Comparison of ENCODE assay signal across 8 cellular contexts in the genomic region with DNA sequence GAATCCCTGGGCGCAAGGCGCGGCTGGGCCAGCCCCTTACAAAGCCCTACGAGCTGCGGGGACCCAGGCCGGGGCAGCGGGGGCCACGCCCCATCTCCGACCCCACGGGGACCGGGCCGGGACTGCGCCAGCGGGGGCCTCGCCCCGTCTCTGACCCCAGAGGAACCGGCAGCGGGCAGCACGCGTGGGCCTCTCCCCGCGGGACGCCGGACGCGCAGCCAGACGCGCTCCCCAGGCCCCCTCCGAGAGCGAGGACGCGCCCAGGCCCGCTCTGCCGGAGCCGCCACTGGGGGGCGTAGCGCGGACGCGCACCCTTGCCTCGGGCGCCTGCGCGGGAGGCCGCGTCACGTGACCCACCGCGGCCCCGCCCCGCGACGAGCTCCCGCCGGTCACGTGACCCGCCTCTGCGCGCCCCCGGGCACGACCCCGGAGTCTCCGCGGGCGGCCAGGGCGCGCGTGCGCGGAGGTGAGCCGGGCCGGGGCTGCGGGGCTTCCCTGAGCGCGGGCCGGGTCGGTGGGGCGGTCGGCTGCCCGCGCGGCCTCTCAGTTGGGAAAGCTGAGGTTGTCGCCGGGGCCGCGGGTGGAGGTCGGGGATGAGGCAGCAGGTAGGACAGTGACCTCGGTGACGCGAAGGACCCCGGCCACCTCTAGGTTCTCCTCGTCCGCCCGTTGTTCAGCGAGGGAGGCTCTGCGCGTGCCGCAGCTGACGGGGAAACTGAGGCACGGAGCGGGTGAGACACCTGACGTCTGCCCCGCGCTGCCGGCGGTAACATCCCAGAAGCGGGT. TPM values are rescaled to one million over a fixed set of nuclear protein-coding genes. Genes with fewer than 3 reads are reported as not detected.
A peak's percentile ranks its signal among the peaks of the same experiment; 100 is the strongest.
DNase-seq lines count a peak whose midpoint lies in the region; ATAC-seq and TF ChIP-seq lines count a peak whose summit lies in the region.

A gene (plus strand): TSS at position 422 of the 786 bp plus-strand sequence. CDS start 3,006 bp downstream, outside the sequence.

- H3K4me3 Mint-ChIP-seq in activated T-helper 2 cell treated with anti-CD3 and anti-CD28 coated beads, Interferon-gamma antibody, Interleukin-2, Interleukin-4, amounts not matched to agents 10 μg/mL and 5 μg/mL and 100 μg/mL, durations not matched to agents 14 hours and 24 hours and 36 hours (ENCODE audit: low read depth), result peak within 1 kb of the TSS; percentile 84
- H3K4me3 Mint-ChIP-seq in nephron, result peak within 1 kb of the TSS; percentile 93 to 97 (median 96)
- H3K4me3 Mint-ChIP-seq in stimulated activated naive CD8-positive, alpha-beta T cell treated with anti-CD3 and anti-CD28 coated beads, Interleukin-15, Interleukin-2, amounts not matched to agents 100 ng/mL and 50 ng/mL, for 24 hours, result peak within 1 kb of the TSS; percentile 97

- H3K4me1 Mint-ChIP-seq in activated T-helper 2 cell treated with anti-CD3 and anti-CD28 coated beads, Interferon-gamma antibody, Interleukin-2, Interleukin-4, amounts not matched to agents 10 μg/mL and 5 μg/mL and 100 μg/mL, durations not matched to agents 14 hours and 24 hours and 36 hours (ENCODE audit: low read depth), result peaks cover 23% of the 10 kb centered on the region
- H3K4me1 Mint-ChIP-seq in nephron, result peaks cover 41% of the 10 kb centered on the region
- H3K4me1 Mint-ChIP-seq in stimulated activated naive CD8-positive, alpha-beta T cell treated with anti-CD3 and anti-CD28 coated beads, Interleukin-15, Interleukin-2, amounts not matched to agents 100 ng/mL and 50 ng/mL, for 24 hours (ENCODE audit: low read depth), result peaks cover 32% of the 10 kb centered on the region

- no peaks in the 10 kb centered on the region for H3K27me3 Mint-ChIP-seq in activated T-helper 2 cell treated with anti-CD3 and anti-CD28 coated beads, Interferon-gamma antibody, Interleukin-2, Interleukin-4, amounts not matched to agents 10 μg/mL and 5 μg/mL and 100 μg/mL, durations not matched to agents 14 hours and 24 hours and 36 hours (ENCODE audit: low read depth)
- H3K27me3 Mint-ChIP-seq in nephron (ENCODE audit: low read depth), result peaks cover 13% of the 10 kb centered on the region
- H3K27me3 Mint-ChIP-seq in stimulated activated naive CD8-positive, alpha-beta T cell treated with anti-CD3 and anti-CD28 coated beads, Interleukin-15, Interleukin-2, amounts not matched to agents 100 ng/mL and 50 ng/mL, for 24 hours, result no peaks in the 10 kb centered on the region

- peak; percentile 33 for TF ChIP-seq CTCF in fibroblast of pulmonary artery (IDR thresholded peaks at IDR 0.05; ENCODE audit: low read length, missing control alignments)
- peak; percentile 85 to 95 (median 90) for TF ChIP-seq CTCF in nephron (IDR thresholded peaks at IDR 0.05; ENCODE audit: unreplicated experiment in 3 of 3)

- H3K27ac Mint-ChIP-seq in activated T-helper 2 cell treated with anti-CD3 and anti-CD28 coated beads, Interferon-gamma antibody, Interleukin-2, Interleukin-4, amounts not matched to agents 10 μg/mL and 5 μg/mL and 100 μg/mL, durations not matched to agents 14 hours and 24 hours and 36 hours, result peak within 1 kb of the TSS; percentile 73
- H3K27ac Mint-ChIP-seq in nephron, result peak within 1 kb of the TSS; percentile 86 to 92 (median 88)
- H3K27ac Mint-ChIP-seq in stimulated activated naive CD8-positive, alpha-beta T cell treated with anti-CD3 and anti-CD28 coated beads, Interleukin-15, Interleukin-2, amounts not matched to agents 100 ng/mL and 50 ng/mL, for 24 hours, result peak within 1 kb of the TSS; percentile 91

- peak; percentile 72 for ATAC-seq in GM21515 (IDR thresholded peaks at IDR 0.05; ENCODE audit: unreplicated experiment)

- H3K9me3 Mint-ChIP-seq in activated T-helper 2 cell treated with anti-CD3 and anti-CD28 coated beads, Interferon-gamma antibody, Interleukin-2, Interleukin-4, amounts not matched to agents 10 μg/mL and 5 μg/mL and 100 μg/mL, durations not matched to agents 14 hours and 24 hours and 36 hours, result no peaks in the 10 kb centered on the region
- no peaks in the 10 kb centered on the region for H3K9me3 Mint-ChIP-seq in nephron
- no peaks in the 10 kb centered on the region for H3K9me3 Mint-ChIP-seq in stimulated activated naive CD8-positive, alpha-beta T cell treated with anti-CD3 and anti-CD28 coated beads, Interleukin-15, Interleukin-2, amounts not matched to agents 100 ng/mL and 50 ng/mL, for 24 hours

- H3K36me3 Mint-ChIP-seq in activated T-helper 2 cell treated with anti-CD3 and anti-CD28 coated beads, Interferon-gamma antibody, Interleukin-2, Interleukin-4, amounts not matched to agents 10 μg/mL and 5 μg/mL and 100 μg/mL, durations not matched to agents 14 hours and 24 hours and 36 hours (ENCODE audit: low read depth), result no peaks in the 10 kb centered on the region
- no peaks in the 10 kb centered on the region for H3K36me3 Mint-ChIP-seq in nephron (ENCODE audit: low read depth)
- peaks cover 7% of the 10 kb centered on the region for H3K36me3 Mint-ChIP-seq in stimulated activated naive CD8-positive, alpha-beta T cell treated with anti-CD3 and anti-CD28 coated beads, Interleukin-15, Interleukin-2, amounts not matched to agents 100 ng/mL and 50 ng/mL, for 24 hours (ENCODE audit: low read depth)

- intact Hi-C loops in activated T-helper 2 cell treated with anti-CD3 and anti-CD28 coated beads, Interferon-gamma antibody, Interleukin-2, Interleukin-4, amounts not matched to agents 10 μg/mL and 5 μg/mL and 100 μg/mL, durations not matched to agents 14 hours and 24 hours and 36 hours (cut with micrococcal nuclease), result loop anchor here (5.0 kb wide), 2 partner anchors 46 to 161 kb away; a partner anchor contains a TSS

- peak; percentile 25 for DNase-seq in DMS 273 treated with DMSO at 0.1 percent for 48 hours (lab: John Stamatoyannopoulos, UW)
- peak; percentile 83 for DNase-seq in KG1 (lab: John Stamatoyannopoulos, UW)
- DNase-seq in RPMI8226, result peak; percentile 90
- DNase-seq in activated T-helper 2 cell treated with anti-CD3 and anti-CD28 coated beads, Interferon-gamma antibody, Interleukin-2, Interleukin-4, amounts not matched to agents 10 μg/mL and 5 μg/mL and 100 μg/mL, durations not matched to agents 14 hours and 24 hours and 36 hours (ENCODE audit: low spot score), result peak; percentile 84
- peak; percentile 85 for DNase-seq in fibroblast of pulmonary artery (ENCODE audit: low read depth)

- peak within 1 kb of the TSS; percentile 92 for H3K4me3 ChIP-seq in fibroblast of pulmonary artery (replicated peaks; ENCODE audit: low read depth, low read length)

RNA-seq across cellular contexts. Expression of the gene that starts here (rescaled TPM):
- total RNA-seq in activated T-helper 2 cell treated with anti-CD3 and anti-CD28 coated beads, Interferon-gamma antibody, Interleukin-2, Interleukin-4, amounts not matched to agents 10 μg/mL and 5 μg/mL and 100 μg/mL, durations not matched to agents 14 hours and 24 hours and 36 hours, result 23.6 and 26.1 TPM in 2 replicates

Comparison
In these comparisons a context has a peak if more than half of its experiments do, and no peak if none do; other contexts are left out.
1. Peak in every context shown above with its lines: DNase-seq, ATAC-seq and H3K4me3 ChIP-seq.
2. DNase-seq: peak in every context shown above with its lines; median percentile 90 in RPMI8226; 85 in fibroblast of pulmonary artery; 84 in activated T-helper 2 cell treated with anti-CD3 and anti-CD28 coated beads, Interferon-gamma antibody, Interleukin-2, Interleukin-4, amounts not matched to agents 10 μg/mL and 5 μg/mL and 100 μg/mL, durations not matched to agents 14 hours and 24 hours and 36 hours; 83 in KG1; 25 in DMS 273 treated with DMSO at 0.1 percent for 48 hours.